Comparison of ENCODE assay signal across 22 cellular contexts in the genomic region with DNA sequence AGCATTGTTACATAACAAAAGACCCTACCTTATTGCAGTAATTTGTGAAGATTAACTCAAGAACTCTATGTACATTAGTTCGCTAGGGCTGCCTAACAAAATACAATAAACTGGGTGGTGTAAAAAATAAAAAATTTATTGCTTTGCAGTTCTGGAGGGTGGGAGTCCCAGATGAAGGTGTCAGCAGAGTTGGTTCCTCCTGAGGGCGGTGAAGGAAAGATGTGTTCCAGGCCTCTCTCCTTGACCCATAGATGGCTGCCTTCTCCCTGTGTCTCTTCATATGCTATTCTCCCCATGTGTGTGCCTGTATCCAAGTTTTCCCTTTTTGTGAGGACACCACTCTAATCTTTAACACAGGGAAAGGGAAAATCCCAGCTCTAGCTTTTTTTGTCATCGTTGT. TPM values are rescaled to one million over a fixed set of nuclear protein-coding genes. Genes with fewer than 3 reads are reported as not detected.
DNase-seq lines count a peak whose midpoint lies in the region; ATAC-seq, FAIRE-seq and TF ChIP-seq lines count a peak whose summit lies in the region.
"Had no signal": no experiment of that assay in that cellular context is flagged by ENCODE, and none has a peak within 500 bp of the region (broad histone marks: within the 10 kb centered on the region; RNA-seq: fewer than 3 reads in every experiment).

No MANE protein-coding gene starts in this region.

- H3K36me3 ChIP-seq in right atrium auricular region (no peaks in the 10 kb centered on the region), kidney (ENCODE audit: control insufficient read depth in 1 of 2, insufficient read depth in 2 of 2, low read length in 2 of 2) (no peaks in the 10 kb centered on the region), muscle layer of duodenum (ENCODE audit: control insufficient read depth in 1 of 2, insufficient read depth in 2 of 2, low read length in 2 of 2) (no peaks in the 10 kb centered on the region), suprapubic skin (no peaks in the 10 kb centered on the region)

- DNase-seq in Right ventricle myocardium superior: no peak
- no peak for DNase-seq in right atrium auricular region (ENCODE audit: low spot score)
- DNase-seq in kidney: no peak
- DNase-seq in suprapubic skin (ENCODE audit: low spot score in 2 of 2): no peak
- no peak for DNase-seq in mesenteric fat pad (ENCODE audit: low spot score)
- no peak for DNase-seq in caudate nucleus (lab: John Stamatoyannopoulos, UW)
- DNase-seq: 8988T; Caco-2; DMS153; NCI-H1105; NCI-H2081 treated with DMSO at 0.1 percent for 48 hours; NCI-H748 treated with DMSO at 0.1 percent for 48 hours; NK-92 treated with Interleukin-12 subunit alpha and Interleukin-12 subunit beta, amount 100 ng/mL, for 24 hours; SHP77 had no signal

- no peak for TF ChIP-seq EP300 in suprapubic skin (IDR thresholded peaks at IDR 0.05)

- H3K9me3 ChIP-seq in right atrium auricular region: no peaks in the 10 kb centered on the region
- H3K9me3 ChIP-seq in kidney (ENCODE audit: control insufficient read depth in 1 of 2, low read length in 2 of 2): no peaks in the 10 kb centered on the region
- H3K9me3 ChIP-seq in muscle layer of duodenum (ENCODE audit: control insufficient read depth in 1 of 2, low read length in 2 of 2): no peaks in the 10 kb centered on the region
- H3K9me3 ChIP-seq in suprapubic skin: no peaks in the 10 kb centered on the region
- H3K9me3 ChIP-seq: Caco-2 had no signal

- intact Hi-C loops in Right ventricle myocardium superior (cut with DNase I) (no loop called here), kidney (cut with DNase I) (no loop called here)

- no peak for TF ChIP-seq POLR2A in suprapubic skin (IDR thresholded peaks at IDR 0.05)

- H3K4me1 ChIP-seq in right atrium auricular region (no peaks in the 10 kb centered on the region), kidney (ENCODE audit: control insufficient read depth in 1 of 2, insufficient read depth in 1 of 2, low read depth in 1 of 2, low read length in 2 of 2) (no peaks in the 10 kb centered on the region), muscle layer of duodenum (ENCODE audit: control insufficient read depth in 1 of 2, insufficient read depth in 2 of 2, low read length in 2 of 2) (no peaks in the 10 kb centered on the region), suprapubic skin (no peaks in the 10 kb centered on the region)

- TF ChIP-seq CTCF in right atrium auricular region (IDR thresholded peaks at IDR 0.05) (no peak), kidney (IDR thresholded peaks at IDR 0.05; ENCODE audit: borderline replicate concordance, extremely low read depth, insufficient read depth) (no peak), suprapubic skin (IDR thresholded peaks at IDR 0.05) (no peak)

- H3K27me3 ChIP-seq in right atrium auricular region (no peaks in the 10 kb centered on the region), muscle layer of duodenum (ENCODE audit: low read depth, low read length) (no peaks in the 10 kb centered on the region), suprapubic skin (no peaks in the 10 kb centered on the region)

- no peak overlapping the region for H3K9ac ChIP-seq in kidney (ENCODE audit: low read length in 2 of 2)

- FAIRE-seq in kidney (lab: Jason Lieb, UNC): no peak
- FAIRE-seq: GM12878, H54, RCC 7860 had no signal

- H3K4me3 ChIP-seq in right atrium auricular region (no peak overlapping the region), kidney (ENCODE audit: low read length in 2 of 2) (no peak overlapping the region), muscle layer of duodenum (ENCODE audit: low read depth in 1 of 2, low read length in 2 of 2) (no peak overlapping the region), suprapubic skin (no peak overlapping the region)
- H3K4me3 ChIP-seq: GM12878 had no signal

- WGBS in suprapubic skin: 87% methylated on average over 3 of the region's 3 CpGs

- ATAC-seq in Right ventricle myocardium superior (ENCODE audit: poor library complexity) (peak; percentile 54), GM21367 (IDR thresholded peaks at IDR 0.05; ENCODE audit: unreplicated experiment) (no peak)

- H3K27ac ChIP-seq in right atrium auricular region (no peak overlapping the region), kidney (ENCODE audit: low read depth in 2 of 2, low read length in 2 of 2) (peak overlapping the region; percentile 37 to 52), muscle layer of duodenum (ENCODE audit: low read length) (peak overlapping the region; percentile 60), suprapubic skin (peak overlapping the region; percentile 4), caudate nucleus (ENCODE audit: low read depth, low read length) (no peak overlapping the region)

RNA-seq across cellular contexts. Expression of gene VNN1, which starts 0.3 kb away (rescaled TPM):
- total RNA-seq in Right ventricle myocardium superior (1.7 TPM), right atrium auricular region (1 to 10 TPM in 1 of 2 donors, under 1 TPM in 1; 0.19 to 1.1 TPM), kidney (7.5 TPM), suprapubic skin (1 to 10 TPM in 1 of 4 donors, under 1 TPM in 3; 0.38 to 1.1 (median 0.67) TPM), mesenteric fat pad (9.7 TPM)
- 13.8 TPM for polyA plus RNA-seq in kidney (ENCODE audit: insufficient read depth, low read depth, low replicate concordance)
- total RNA-seq: Caco-2, GM12878, NCI-H460, OCI-LY7 had no signal
- polyA plus RNA-seq: GM12878 had no signal

RNA-seq across cellular contexts. Expression of gene VNN2, which starts 43.5 kb away (rescaled TPM):
- total RNA-seq in Right ventricle myocardium superior (1.9 TPM), right atrium auricular region (1 to 10 TPM; 3.8 to 5.8 TPM), kidney (6.7 TPM), suprapubic skin (1 to 10 TPM in 1 of 4 donors, under 1 TPM in 2, not detected in 1; 0.39 to 1.6 (median 0.64) TPM), mesenteric fat pad (32.6 TPM)
- 1.7 TPM for polyA plus RNA-seq in kidney (ENCODE audit: insufficient read depth, low read depth, low replicate concordance)
- total RNA-seq: Caco-2, NCI-H460 had no signal
- polyA plus RNA-seq: AG04450 had no signal

RNA-seq across cellular contexts. Expression of gene TAAR1, which starts 55.2 kb away (rescaled TPM):
- not detected for total RNA-seq in Right ventricle myocardium superior
- not detected for total RNA-seq in right atrium auricular region
- total RNA-seq in kidney: not detected
- not detected for polyA plus RNA-seq in kidney (ENCODE audit: insufficient read depth, low read depth, low replicate concordance)
- not detected for total RNA-seq in suprapubic skin
- not detected for total RNA-seq in mesenteric fat pad
- total RNA-seq: Caco-2, GM12878, NCI-H460, OCI-LY7 had no signal
- polyA plus RNA-seq: AG04450, GM12878 had no signal

Comparison
In these comparisons a context has a peak if more than half of its experiments do, and no peak if none do; other contexts are left out.
1. H3K27ac ChIP-seq: peak in kidney (2 of 2), muscle layer of duodenum (single experiment) and suprapubic skin (single experiment); none in right atrium auricular region (0 of 2) and caudate nucleus (single experiment).